ENCODE assay signal across 2 cellular contexts in the genomic region with DNA sequence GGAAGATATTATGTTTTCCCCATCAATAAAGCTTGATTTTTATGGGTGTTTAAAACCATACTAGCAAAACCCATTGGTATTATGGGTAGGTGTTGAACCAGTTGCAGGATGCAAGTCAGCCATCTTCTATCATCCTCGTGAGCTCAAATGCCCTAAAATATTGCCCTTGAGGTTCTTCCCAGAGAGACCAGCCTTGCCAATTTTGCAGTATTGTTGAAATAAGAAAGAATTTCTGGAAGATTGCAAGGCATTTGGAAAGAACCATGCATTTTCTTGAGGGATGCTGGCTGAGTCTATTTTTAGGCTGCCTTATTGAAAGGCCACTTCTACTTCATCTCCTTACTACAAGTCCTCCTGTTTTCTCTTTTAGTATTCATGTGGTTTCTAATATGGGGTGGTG.
TF ChIP-seq lines count a peak whose summit lies in the region.

No MANE protein-coding gene starts in this region.

TF ChIP-seq in GM23338, 12 proteins besides CTCF, POLR2A, EP300 and RAD21 (continues in another document):
- TF ChIP-seq, protein P1, sequence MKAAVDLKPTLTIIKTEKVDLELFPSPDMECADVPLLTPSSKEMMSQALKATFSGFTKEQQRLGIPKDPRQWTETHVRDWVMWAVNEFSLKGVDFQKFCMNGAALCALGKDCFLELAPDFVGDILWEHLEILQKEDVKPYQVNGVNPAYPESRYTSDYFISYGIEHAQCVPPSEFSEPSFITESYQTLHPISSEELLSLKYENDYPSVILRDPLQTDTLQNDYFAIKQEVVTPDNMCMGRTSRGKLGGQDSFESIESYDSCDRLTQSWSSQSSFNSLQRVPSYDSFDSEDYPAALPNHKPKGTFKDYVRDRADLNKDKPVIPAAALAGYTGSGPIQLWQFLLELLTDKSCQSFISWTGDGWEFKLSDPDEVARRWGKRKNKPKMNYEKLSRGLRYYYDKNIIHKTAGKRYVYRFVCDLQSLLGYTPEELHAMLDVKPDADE (IDR thresholded peaks at IDR 0.05): no peak
- TF ChIP-seq NANOG (IDR thresholded peaks at IDR 0.05; ENCODE audit: borderline replicate concordance) (no peak), CREB1 (CRISPR knock-in tag; IDR thresholded peaks at IDR 0.05; ENCODE audit: low read depth) (no peak), EZH2 (IDR thresholded peaks at IDR 0.05; ENCODE audit: low read depth, unreplicated experiment) (no peak), STAT1 (IDR thresholded peaks at IDR 0.05; ENCODE audit: unreplicated experiment) (no peak), ZNF331 (CRISPR knock-in tag; IDR thresholded peaks at IDR 0.05; ENCODE audit: low read depth) (no peak), ZNF114 (CRISPR knock-in tag; IDR thresholded peaks at IDR 0.05) (no peak), POLR2AphosphoS5 (IDR thresholded peaks at IDR 0.05; ENCODE audit: low read depth) (no peak)
- TF ChIP-seq, protein P2, sequence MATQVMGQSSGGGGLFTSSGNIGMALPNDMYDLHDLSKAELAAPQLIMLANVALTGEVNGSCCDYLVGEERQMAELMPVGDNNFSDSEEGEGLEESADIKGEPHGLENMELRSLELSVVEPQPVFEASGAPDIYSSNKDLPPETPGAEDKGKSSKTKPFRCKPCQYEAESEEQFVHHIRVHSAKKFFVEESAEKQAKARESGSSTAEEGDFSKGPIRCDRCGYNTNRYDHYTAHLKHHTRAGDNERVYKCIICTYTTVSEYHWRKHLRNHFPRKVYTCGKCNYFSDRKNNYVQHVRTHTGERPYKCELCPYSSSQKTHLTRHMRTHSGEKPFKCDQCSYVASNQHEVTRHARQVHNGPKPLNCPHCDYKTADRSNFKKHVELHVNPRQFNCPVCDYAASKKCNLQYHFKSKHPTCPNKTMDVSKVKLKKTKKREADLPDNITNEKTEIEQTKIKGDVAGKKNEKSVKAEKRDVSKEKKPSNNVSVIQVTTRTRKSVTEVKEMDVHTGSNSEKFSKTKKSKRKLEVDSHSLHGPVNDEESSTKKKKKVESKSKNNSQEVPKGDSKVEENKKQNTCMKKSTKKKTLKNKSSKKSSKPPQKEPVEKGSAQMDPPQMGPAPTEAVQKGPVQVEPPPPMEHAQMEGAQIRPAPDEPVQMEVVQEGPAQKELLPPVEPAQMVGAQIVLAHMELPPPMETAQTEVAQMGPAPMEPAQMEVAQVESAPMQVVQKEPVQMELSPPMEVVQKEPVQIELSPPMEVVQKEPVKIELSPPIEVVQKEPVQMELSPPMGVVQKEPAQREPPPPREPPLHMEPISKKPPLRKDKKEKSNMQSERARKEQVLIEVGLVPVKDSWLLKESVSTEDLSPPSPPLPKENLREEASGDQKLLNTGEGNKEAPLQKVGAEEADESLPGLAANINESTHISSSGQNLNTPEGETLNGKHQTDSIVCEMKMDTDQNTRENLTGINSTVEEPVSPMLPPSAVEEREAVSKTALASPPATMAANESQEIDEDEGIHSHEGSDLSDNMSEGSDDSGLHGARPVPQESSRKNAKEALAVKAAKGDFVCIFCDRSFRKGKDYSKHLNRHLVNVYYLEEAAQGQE (IDR thresholded peaks at IDR 0.05; ENCODE audit: unreplicated experiment): no peak
- TF ChIP-seq, protein P3, sequence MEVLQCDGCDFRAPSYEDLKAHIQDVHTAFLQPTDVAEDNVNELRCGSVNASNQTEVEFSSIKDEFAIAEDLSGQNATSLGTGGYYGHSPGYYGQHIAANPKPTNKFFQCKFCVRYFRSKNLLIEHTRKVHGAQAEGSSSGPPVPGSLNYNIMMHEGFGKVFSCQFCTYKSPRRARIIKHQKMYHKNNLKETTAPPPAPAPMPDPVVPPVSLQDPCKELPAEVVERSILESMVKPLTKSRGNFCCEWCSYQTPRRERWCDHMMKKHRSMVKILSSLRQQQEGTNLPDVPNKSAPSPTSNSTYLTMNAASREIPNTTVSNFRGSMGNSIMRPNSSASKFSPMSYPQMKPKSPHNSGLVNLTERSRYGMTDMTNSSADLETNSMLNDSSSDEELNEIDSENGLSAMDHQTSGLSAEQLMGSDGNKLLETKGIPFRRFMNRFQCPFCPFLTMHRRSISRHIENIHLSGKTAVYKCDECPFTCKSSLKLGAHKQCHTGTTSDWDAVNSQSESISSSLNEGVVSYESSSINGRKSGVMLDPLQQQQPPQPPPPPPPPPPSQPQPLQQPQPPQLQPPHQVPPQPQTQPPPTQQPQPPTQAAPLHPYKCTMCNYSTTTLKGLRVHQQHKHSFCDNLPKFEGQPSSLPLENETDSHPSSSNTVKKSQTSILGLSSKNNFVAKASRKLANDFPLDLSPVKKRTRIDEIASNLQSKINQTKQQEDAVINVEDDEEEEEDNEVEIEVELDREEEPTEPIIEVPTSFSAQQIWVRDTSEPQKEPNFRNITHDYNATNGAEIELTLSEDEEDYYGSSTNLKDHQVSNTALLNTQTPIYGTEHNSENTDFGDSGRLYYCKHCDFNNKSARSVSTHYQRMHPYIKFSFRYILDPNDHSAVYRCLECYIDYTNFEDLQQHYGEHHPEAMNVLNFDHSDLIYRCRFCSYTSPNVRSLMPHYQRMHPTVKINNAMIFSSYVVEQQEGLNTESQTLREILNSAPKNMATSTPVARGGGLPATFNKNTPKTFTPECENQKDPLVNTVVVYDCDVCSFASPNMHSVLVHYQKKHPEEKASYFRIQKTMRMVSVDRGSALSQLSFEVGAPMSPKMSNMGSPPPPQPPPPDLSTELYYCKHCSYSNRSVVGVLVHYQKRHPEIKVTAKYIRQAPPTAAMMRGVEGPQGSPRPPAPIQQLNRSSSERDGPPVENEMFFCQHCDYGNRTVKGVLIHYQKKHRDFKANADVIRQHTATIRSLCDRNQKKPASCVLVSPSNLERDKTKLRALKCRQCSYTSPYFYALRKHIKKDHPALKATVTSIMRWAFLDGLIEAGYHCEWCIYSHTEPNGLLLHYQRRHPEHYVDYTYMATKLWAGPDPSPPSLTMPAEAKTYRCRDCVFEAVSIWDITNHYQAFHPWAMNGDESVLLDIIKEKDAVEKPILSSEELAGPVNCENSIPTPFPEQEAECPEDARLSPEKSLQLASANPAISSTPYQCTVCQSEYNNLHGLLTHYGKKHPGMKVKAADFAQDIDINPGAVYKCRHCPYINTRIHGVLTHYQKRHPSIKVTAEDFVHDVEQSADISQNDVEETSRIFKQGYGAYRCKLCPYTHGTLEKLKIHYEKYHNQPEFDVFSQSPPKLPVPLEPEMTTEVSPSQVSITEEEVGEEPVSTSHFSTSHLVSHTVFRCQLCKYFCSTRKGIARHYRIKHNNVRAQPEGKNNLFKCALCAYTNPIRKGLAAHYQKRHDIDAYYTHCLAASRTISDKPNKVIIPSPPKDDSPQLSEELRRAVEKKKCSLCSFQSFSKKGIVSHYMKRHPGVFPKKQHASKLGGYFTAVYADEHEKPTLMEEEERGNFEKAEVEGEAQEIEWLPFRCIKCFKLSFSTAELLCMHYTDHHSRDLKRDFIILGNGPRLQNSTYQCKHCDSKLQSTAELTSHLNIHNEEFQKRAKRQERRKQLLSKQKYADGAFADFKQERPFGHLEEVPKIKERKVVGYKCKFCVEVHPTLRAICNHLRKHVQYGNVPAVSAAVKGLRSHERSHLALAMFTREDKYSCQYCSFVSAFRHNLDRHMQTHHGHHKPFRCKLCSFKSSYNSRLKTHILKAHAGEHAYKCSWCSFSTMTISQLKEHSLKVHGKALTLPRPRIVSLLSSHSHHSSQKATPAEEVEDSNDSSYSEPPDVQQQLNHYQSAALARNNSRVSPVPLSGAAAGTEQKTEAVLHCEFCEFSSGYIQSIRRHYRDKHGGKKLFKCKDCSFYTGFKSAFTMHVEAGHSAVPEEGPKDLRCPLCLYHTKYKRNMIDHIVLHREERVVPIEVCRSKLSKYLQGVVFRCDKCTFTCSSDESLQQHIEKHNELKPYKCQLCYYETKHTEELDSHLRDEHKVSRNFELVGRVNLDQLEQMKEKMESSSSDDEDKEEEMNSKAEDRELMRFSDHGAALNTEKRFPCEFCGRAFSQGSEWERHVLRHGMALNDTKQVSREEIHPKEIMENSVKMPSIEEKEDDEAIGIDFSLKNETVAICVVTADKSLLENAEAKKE (CRISPR knock-in tag; IDR thresholded peaks at IDR 0.05): no peak

TF ChIP-seq in HepG2, 621 proteins besides CTCF, POLR2A, EP300 and RAD21 (continued from another document):
- TF ChIP-seq, protein P4, sequence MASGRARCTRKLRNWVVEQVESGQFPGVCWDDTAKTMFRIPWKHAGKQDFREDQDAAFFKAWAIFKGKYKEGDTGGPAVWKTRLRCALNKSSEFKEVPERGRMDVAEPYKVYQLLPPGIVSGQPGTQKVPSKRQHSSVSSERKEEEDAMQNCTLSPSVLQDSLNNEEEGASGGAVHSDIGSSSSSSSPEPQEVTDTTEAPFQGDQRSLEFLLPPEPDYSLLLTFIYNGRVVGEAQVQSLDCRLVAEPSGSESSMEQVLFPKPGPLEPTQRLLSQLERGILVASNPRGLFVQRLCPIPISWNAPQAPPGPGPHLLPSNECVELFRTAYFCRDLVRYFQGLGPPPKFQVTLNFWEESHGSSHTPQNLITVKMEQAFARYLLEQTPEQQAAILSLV (CRISPR knock-in tag; IDR thresholded peaks at IDR 0.05; ENCODE audit: borderline replicate concordance): no peak
- TF ChIP-seq ZNF678 (CRISPR knock-in tag; IDR thresholded peaks at IDR 0.05) (no peak), MIER2 (CRISPR knock-in tag; IDR thresholded peaks at IDR 0.05) (no peak), TCF7 (IDR thresholded peaks at IDR 0.05; ENCODE audit: low read depth) (no peak), SMAD1 (CRISPR knock-in tag; IDR thresholded peaks at IDR 0.05; ENCODE audit: borderline replicate concordance, low read depth) (no peak), ZNF20 (CRISPR knock-in tag; IDR thresholded peaks at IDR 0.05) (no peak), NFIC (IDR thresholded peaks at IDR 0.05; ENCODE audit: low read length) (no peak), ZNF232 (CRISPR knock-in tag; IDR thresholded peaks at IDR 0.05; ENCODE audit: borderline replicate concordance) (no peak), PLRG1 (conservative IDR thresholded peaks at IDR 0.05) (no peak), CEBPG (CRISPR knock-in tag; IDR thresholded peaks at IDR 0.05) (no peak), ZNF343 (CRISPR knock-in tag; IDR thresholded peaks at IDR 0.05) (no peak), ELF1 (CRISPR knock-in tag; IDR thresholded peaks at IDR 0.05) (no peak), ZNF264 (CRISPR knock-in tag; IDR thresholded peaks at IDR 0.05) (no peak)
